In genomic region chr10:132455986-132456847, GRCh38 we compare ENCODE assay signal across 1 cellular context.
TF ChIP-seq lines count a peak whose summit lies in the region.

No MANE protein-coding gene starts in this region.

TF ChIP-seq in HepG2, 621 proteins besides CTCF, POLR2A, EP300 and RAD21 (continued from another document):
- TF ChIP-seq RNF219 (CRISPR knock-in tag; IDR thresholded peaks at IDR 0.05) (no peak), HMGA1 (CRISPR knock-in tag; conservative IDR thresholded peaks at IDR 0.05) (no peak), HOXA3 (CRISPR knock-in tag; IDR thresholded peaks at IDR 0.05) (peak; percentile 27; the same call in 1 of the 2 replicates), ARID4A (CRISPR knock-in tag; IDR thresholded peaks at IDR 0.05; ENCODE audit: borderline replicate concordance) (peak; percentile 40; the same call in 1 of the 2 replicates), ATRX (CRISPR knock-in tag; IDR thresholded peaks at IDR 0.05; ENCODE audit: borderline replicate concordance) (no peak), ZNF460 (CRISPR knock-in tag; IDR thresholded peaks at IDR 0.05; ENCODE audit: borderline replicate concordance) (no peak), ZBTB38 (CRISPR knock-in tag; IDR thresholded peaks at IDR 0.05) (no peak), HNRNPL (IDR thresholded peaks at IDR 0.05; ENCODE audit: low read depth, low read length) (0 out of 2 replicates have a peak, but pooled peaks have one; percentile 13), SETDB1 (CRISPR knock-in tag; IDR thresholded peaks at IDR 0.05; ENCODE audit: borderline replicate concordance) (no peak), MAX (IDR thresholded peaks at IDR 0.05) (peak; percentile 41; the same call in 1 of the 2 replicates), IKZF4 (CRISPR knock-in tag; IDR thresholded peaks at IDR 0.05; ENCODE audit: borderline replicate concordance, low read depth, not compliant biosample characterization) (peak; percentile 17), SAP130 (CRISPR knock-in tag; IDR thresholded peaks at IDR 0.05; ENCODE audit: low read depth) (peak; percentile 51; the same call in 1 of the 2 replicates), MTA1 (CRISPR knock-in tag; IDR thresholded peaks at IDR 0.05; ENCODE audit: borderline replicate concordance) (0 out of 2 replicates have a peak, but pooled peaks have one; percentile 2), ZNF790 (CRISPR knock-in tag; IDR thresholded peaks at IDR 0.05; ENCODE audit: borderline replicate concordance) (no peak), ZSCAN21 (CRISPR knock-in tag; IDR thresholded peaks at IDR 0.05; ENCODE audit: borderline replicate concordance) (0 out of 2 replicates have a peak, but pooled peaks have one; percentile 19), MYC (CRISPR knock-in tag; IDR thresholded peaks at IDR 0.05; ENCODE audit: borderline replicate concordance) (peak; percentile 56), FOXO4 (CRISPR knock-in tag; conservative IDR thresholded peaks at IDR 0.05) (0 out of 2 replicates have a peak, but pooled peaks have one; percentile 79)
- TF ChIP-seq, protein P1, sequence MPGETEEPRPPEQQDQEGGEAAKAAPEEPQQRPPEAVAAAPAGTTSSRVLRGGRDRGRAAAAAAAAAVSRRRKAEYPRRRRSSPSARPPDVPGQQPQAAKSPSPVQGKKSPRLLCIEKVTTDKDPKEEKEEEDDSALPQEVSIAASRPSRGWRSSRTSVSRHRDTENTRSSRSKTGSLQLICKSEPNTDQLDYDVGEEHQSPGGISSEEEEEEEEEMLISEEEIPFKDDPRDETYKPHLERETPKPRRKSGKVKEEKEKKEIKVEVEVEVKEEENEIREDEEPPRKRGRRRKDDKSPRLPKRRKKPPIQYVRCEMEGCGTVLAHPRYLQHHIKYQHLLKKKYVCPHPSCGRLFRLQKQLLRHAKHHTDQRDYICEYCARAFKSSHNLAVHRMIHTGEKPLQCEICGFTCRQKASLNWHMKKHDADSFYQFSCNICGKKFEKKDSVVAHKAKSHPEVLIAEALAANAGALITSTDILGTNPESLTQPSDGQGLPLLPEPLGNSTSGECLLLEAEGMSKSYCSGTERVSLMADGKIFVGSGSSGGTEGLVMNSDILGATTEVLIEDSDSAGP (CRISPR knock-in tag; IDR thresholded peaks at IDR 0.05; ENCODE audit: borderline replicate concordance) = peak; percentile 15; the same call in 1 of the 2 replicates
- TF ChIP-seq, protein P2, sequence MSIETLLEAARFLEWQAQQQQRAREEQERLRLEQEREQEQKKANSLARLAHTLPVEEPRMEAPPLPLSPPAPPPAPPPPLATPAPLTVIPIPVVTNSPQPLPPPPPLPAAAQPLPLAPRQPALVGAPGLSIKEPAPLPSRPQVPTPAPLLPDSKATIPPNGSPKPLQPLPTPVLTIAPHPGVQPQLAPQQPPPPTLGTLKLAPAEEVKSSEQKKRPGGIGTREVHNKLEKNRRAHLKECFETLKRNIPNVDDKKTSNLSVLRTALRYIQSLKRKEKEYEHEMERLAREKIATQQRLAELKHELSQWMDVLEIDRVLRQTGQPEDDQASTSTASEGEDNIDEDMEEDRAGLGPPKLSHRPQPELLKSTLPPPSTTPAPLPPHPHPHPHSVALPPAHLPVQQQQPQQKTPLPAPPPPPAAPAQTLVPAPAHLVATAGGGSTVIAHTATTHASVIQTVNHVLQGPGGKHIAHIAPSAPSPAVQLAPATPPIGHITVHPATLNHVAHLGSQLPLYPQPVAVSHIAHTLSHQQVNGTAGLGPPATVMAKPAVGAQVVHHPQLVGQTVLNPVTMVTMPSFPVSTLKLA (IDR thresholded peaks at IDR 0.05) = peak; percentile 40; the same call in 1 of the 2 replicates
- TF ChIP-seq, protein P3, sequence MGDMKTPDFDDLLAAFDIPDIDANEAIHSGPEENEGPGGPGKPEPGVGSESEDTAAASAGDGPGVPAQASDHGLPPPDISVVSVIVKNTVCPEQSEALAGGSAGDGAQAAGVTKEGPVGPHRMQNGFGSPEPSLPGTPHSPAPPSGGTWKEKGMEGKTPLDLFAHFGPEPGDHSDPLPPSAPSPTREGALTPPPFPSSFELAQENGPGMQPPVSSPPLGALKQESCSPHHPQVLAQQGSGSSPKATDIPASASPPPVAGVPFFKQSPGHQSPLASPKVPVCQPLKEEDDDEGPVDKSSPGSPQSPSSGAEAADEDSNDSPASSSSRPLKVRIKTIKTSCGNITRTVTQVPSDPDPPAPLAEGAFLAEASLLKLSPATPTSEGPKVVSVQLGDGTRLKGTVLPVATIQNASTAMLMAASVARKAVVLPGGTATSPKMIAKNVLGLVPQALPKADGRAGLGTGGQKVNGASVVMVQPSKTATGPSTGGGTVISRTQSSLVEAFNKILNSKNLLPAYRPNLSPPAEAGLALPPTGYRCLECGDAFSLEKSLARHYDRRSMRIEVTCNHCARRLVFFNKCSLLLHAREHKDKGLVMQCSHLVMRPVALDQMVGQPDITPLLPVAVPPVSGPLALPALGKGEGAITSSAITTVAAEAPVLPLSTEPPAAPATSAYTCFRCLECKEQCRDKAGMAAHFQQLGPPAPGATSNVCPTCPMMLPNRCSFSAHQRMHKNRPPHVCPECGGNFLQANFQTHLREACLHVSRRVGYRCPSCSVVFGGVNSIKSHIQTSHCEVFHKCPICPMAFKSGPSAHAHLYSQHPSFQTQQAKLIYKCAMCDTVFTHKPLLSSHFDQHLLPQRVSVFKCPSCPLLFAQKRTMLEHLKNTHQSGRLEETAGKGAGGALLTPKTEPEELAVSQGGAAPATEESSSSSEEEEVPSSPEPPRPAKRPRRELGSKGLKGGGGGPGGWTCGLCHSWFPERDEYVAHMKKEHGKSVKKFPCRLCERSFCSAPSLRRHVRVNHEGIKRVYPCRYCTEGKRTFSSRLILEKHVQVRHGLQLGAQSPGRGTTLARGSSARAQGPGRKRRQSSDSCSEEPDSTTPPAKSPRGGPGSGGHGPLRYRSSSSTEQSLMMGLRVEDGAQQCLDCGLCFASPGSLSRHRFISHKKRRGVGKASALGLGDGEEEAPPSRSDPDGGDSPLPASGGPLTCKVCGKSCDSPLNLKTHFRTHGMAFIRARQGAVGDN (CRISPR knock-in tag; IDR thresholded peaks at IDR 0.05) = peak; percentile 58
